In the genomic region with DNA sequence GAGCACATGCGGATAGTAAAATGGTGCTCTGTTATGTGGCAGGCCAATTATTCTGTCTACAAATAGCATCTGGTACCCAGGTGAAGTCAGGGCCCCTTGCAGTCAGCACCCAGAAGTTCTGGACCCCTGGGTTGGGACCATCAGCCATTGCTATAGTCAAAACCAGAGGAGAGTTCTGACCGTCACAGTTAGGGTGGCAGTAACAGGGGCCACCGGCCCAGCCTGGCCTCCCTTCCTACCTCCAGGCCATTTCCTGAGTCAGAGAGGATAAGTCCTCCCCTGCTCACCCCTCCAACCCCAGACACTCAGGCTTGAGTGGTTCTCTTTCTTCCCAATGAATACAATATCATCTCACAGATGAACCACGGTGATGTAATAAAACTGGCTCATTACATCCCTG, we compare ENCODE assay signal across 17 cellular contexts.
A peak's percentile ranks its signal among the peaks of the same experiment; 100 is the strongest.
DNase-seq lines count a peak whose midpoint lies in the region; ATAC-seq and TF ChIP-seq lines count a peak whose summit lies in the region.
"Had no signal": no experiment of that assay in that cellular context is flagged by ENCODE, and none has a peak within 500 bp of the region (broad histone marks: within the 10 kb centered on the region; RNA-seq: fewer than 3 reads in every experiment).

No MANE protein-coding gene starts in this region.

- H3K9me3 Mint-ChIP-seq in natural killer cell treated with Interleukin-12 subunit alpha and Interleukin-12 subunit beta and Interleukin-15 and Interleukin-18, amount 100 ng/mL, for 72 hours = no peaks in the 10 kb centered on the region
- H3K9me3 Mint-ChIP-seq in natural killer cell (no peaks in the 10 kb centered on the region), osteocyte (ENCODE audit: unreplicated experiment) (no peaks in the 10 kb centered on the region)
- H3K9me3 Mint-ChIP-seq: GM23338 had no signal

- H3K36me3 Mint-ChIP-seq in natural killer cell treated with Interleukin-12 subunit alpha and Interleukin-12 subunit beta and Interleukin-15 and Interleukin-18, amount 100 ng/mL, for 72 hours = no peaks in the 10 kb centered on the region
- H3K36me3 Mint-ChIP-seq in natural killer cell (no peaks in the 10 kb centered on the region), osteocyte (ENCODE audit: unreplicated experiment) (no peaks in the 10 kb centered on the region)
- H3K36me3 Mint-ChIP-seq: CD4-positive, CD25-positive, alpha-beta regulatory T cell had no signal

- peaks cover 5 to 7% of the 10 kb centered on the region in 2 donors for H3K4me1 Mint-ChIP-seq in natural killer cell treated with Interleukin-12 subunit alpha and Interleukin-12 subunit beta and Interleukin-15 and Interleukin-18, amount 100 ng/mL, for 72 hours (ENCODE audit: low read depth in 2 of 2)
- H3K4me1 Mint-ChIP-seq in natural killer cell (peaks cover 5 to 9% of the 10 kb centered on the region in 2 donors), osteocyte (ENCODE audit: unreplicated experiment) (no peaks in the 10 kb centered on the region)
- H3K4me1 Mint-ChIP-seq: CD4-positive, CD25-positive, alpha-beta regulatory T cell had no signal

- ATAC-seq in natural killer cell treated with Interleukin-12 subunit alpha and Interleukin-12 subunit beta and Interleukin-15 and Interleukin-18, amount 100 ng/mL, for 72 hours = no peak
- ATAC-seq in natural killer cell (no peak), upper lobe of right lung (no peak), HG03442 (IDR thresholded peaks at IDR 0.05; ENCODE audit: unreplicated experiment) (no peak), GM21825 (IDR thresholded peaks at IDR 0.05; ENCODE audit: unreplicated experiment) (no peak)
- ATAC-seq: GM23338, HepG2 had no signal

- H3K27me3 Mint-ChIP-seq in natural killer cell treated with Interleukin-12 subunit alpha and Interleukin-12 subunit beta and Interleukin-15 and Interleukin-18, amount 100 ng/mL, for 72 hours = peaks cover 29 to 46% of the 10 kb centered on the region in 2 donors
- H3K27me3 Mint-ChIP-seq in natural killer cell (ENCODE audit: low read depth in 2 of 2) = peaks cover 29 to 46% of the 10 kb centered on the region in 2 donors
- H3K27me3 Mint-ChIP-seq in osteocyte (ENCODE audit: unreplicated experiment) = peaks cover 40% of the 10 kb centered on the region

- no peaks in the 10 kb centered on the region for H3K9me3 ChIP-seq in upper lobe of right lung
- H3K9me3 ChIP-seq: BLaER1, HAP-1 had no signal

- DNase-seq in DMS153 (lab: John Stamatoyannopoulos, UW) (peak; percentile 21), DMS153 treated with DMSO at 0.1 percent for 48 hours (lab: John Stamatoyannopoulos, UW; ENCODE audit: unreplicated experiment) (no peak), natural killer cell (no peak), osteocyte (ENCODE audit: extremely low spot score, unreplicated experiment) (peak; percentile 73), upper lobe of right lung (peak; percentile 26)
- DNase-seq in natural killer cell treated with Interleukin-12 subunit alpha and Interleukin-12 subunit beta and Interleukin-15 and Interleukin-18, amount 100 ng/mL, for 72 hours (ENCODE audit: low spot score) = peak; percentile 16
- DNase-seq: AML-193; CD4-positive, CD25-positive, alpha-beta regulatory T cell; DMS79 treated with DMSO at 0.1 percent for 48 hours; EL had no signal

- H3K4me3 ChIP-seq in upper lobe of right lung = no peak overlapping the region
- H3K4me3 ChIP-seq: BLaER1, GM23338, HAP-1 had no signal

- H3K36me3 ChIP-seq in upper lobe of right lung = no peaks in the 10 kb centered on the region
- H3K36me3 ChIP-seq: BLaER1, HAP-1 had no signal

- H3K4me1 ChIP-seq in upper lobe of right lung = no peaks in the 10 kb centered on the region
- H3K4me1 ChIP-seq: BLaER1, HAP-1 had no signal

- intact Hi-C loops in natural killer cell (cut with micrococcal nuclease) = no loop called here
- intact Hi-C loops in upper lobe of right lung (cut with DNase I) = no loop called here

- H3K27ac ChIP-seq in upper lobe of right lung = no peak overlapping the region
- H3K27ac ChIP-seq: 22Rv1, BLaER1 had no signal

- no peak overlapping the region for H3K4me3 Mint-ChIP-seq in natural killer cell treated with Interleukin-12 subunit alpha and Interleukin-12 subunit beta and Interleukin-15 and Interleukin-18, amount 100 ng/mL, for 72 hours
- no peak overlapping the region for H3K4me3 Mint-ChIP-seq in natural killer cell
- H3K4me3 Mint-ChIP-seq in osteocyte (ENCODE audit: unreplicated experiment) = no peak overlapping the region
- H3K4me3 Mint-ChIP-seq: CD4-positive, CD25-positive, alpha-beta regulatory T cell; GM23338 had no signal

- H3K27ac Mint-ChIP-seq in natural killer cell treated with Interleukin-12 subunit alpha and Interleukin-12 subunit beta and Interleukin-15 and Interleukin-18, amount 100 ng/mL, for 72 hours = no peak overlapping the region
- H3K27ac Mint-ChIP-seq in natural killer cell = no peak overlapping the region
- H3K27ac Mint-ChIP-seq in osteocyte (ENCODE audit: unreplicated experiment) = no peak overlapping the region
- H3K27ac Mint-ChIP-seq: GM23338 had no signal

- H3K27me3 ChIP-seq in upper lobe of right lung = peaks cover 4% of the 10 kb centered on the region
- H3K27me3 ChIP-seq: BLaER1 had no signal

- no peak for TF ChIP-seq CTCF in natural killer cell (IDR thresholded peaks at IDR 0.05)
- TF ChIP-seq CTCF in osteocyte (IDR thresholded peaks at IDR 0.05) = no peak
- no peak for TF ChIP-seq CTCF in upper lobe of right lung (IDR thresholded peaks at IDR 0.05)

Comparison
In these comparisons a context has a peak if more than half of its experiments do, and no peak if none do; other contexts are left out.
1. DNase-seq: peak in DMS153 (single experiment), natural killer cell treated with Interleukin-12 subunit alpha and Interleukin-12 subunit beta and Interleukin-15 and Interleukin-18, amount 100 ng/mL, for 72 hours (single experiment), osteocyte (single experiment) and upper lobe of right lung (single experiment); none in DMS153 treated with DMSO at 0.1 percent for 48 hours (single experiment) and natural killer cell (single experiment).